9 cellular contexts compared by ENCODE assay signal in the genomic region with DNA sequence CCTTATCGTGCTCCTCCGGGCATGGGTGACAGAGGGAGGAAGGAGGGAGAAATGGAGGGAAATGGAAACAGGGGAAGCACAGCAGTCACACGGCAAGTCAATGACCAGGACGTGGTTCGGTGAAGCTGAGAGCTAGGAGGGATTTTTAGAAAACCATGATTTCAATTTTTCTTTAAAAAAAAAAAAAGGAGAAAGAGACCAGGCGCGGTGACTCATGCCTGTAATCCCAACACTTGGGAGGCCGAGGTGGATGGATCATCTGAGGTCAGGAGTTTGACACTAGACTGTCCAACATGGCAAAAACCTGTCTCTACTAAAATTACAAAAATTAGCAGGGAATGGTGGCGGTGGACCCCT. TPM values are rescaled to one million over a fixed set of nuclear protein-coding genes. Genes with fewer than 3 reads are reported as not detected.
DNase-seq lines count a peak whose midpoint lies in the region; ATAC-seq and TF ChIP-seq lines count a peak whose summit lies in the region.
"Had no signal": no experiment of that assay in that cellular context is flagged by ENCODE, and none has a peak within 500 bp of the region (broad histone marks: within the 10 kb centered on the region; RNA-seq: fewer than 3 reads in every experiment).

No MANE protein-coding gene starts in this region.

- CTCF ChIA-PET in activated CD8-positive, alpha-beta T cell treated with anti-CD3 and anti-CD28 coated beads for 36 hours (lab: Charles Lee), result interaction anchor here (1.6 to 2.4 kb wide), 2 partner anchors 22 to 34 kb away, joined by 7 to 17 read pairs; no protein-coding TSS in a partner anchor

- H3K4me1 Mint-ChIP-seq in activated CD8-positive, alpha-beta T cell treated with anti-CD3 and anti-CD28 coated beads for 36 hours (ENCODE audit: low read depth), result peaks cover 53% of the 10 kb centered on the region
- H3K4me1 Mint-ChIP-seq in mesothelial cell of epicardium, result peaks cover 27% of the 10 kb centered on the region

- peak overlapping the region; percentile 87 for H3K4me2 ChIP-seq in BLaER1

- no peaks in the 10 kb centered on the region for H3K9me3 Mint-ChIP-seq in activated CD8-positive, alpha-beta T cell treated with anti-CD3 and anti-CD28 coated beads for 36 hours
- no peaks in the 10 kb centered on the region for H3K9me3 Mint-ChIP-seq in mesothelial cell of epicardium

- ATAC-seq in activated CD8-positive, alpha-beta T cell treated with anti-CD3 and anti-CD28 coated beads for 36 hours, result no peak
- no peak for ATAC-seq in mucosa of descending colon
- ATAC-seq in HG02870 (IDR thresholded peaks at IDR 0.05; ENCODE audit: unreplicated experiment), result no peak

- peak overlapping the region; percentile 97 for H3K27ac Mint-ChIP-seq in activated CD8-positive, alpha-beta T cell treated with anti-CD3 and anti-CD28 coated beads for 36 hours
- no peak overlapping the region for H3K27ac Mint-ChIP-seq in mesothelial cell of epicardium

- no peaks in the 10 kb centered on the region for H3K27me3 ChIP-seq in BLaER1

- POLR2A ChIA-PET in activated CD8-positive, alpha-beta T cell treated with anti-CD3 and anti-CD28 coated beads for 36 hours (lab: Charles Lee), result interaction anchor here (2.3 to 9.2 kb wide), 4 partner anchors 8 to 21 kb away, joined by 13 to 65 read pairs (median 26); a partner anchor contains a TSS

- H3K4me3 ChIP-seq in BLaER1 (no peak overlapping the region), mucosa of descending colon (no peak overlapping the region)

- H3K36me3 ChIP-seq in BLaER1, result no peaks in the 10 kb centered on the region
- no peaks in the 10 kb centered on the region for H3K36me3 ChIP-seq in mucosa of descending colon (ENCODE audit: low read depth)

- H3K36me3 Mint-ChIP-seq in activated CD8-positive, alpha-beta T cell treated with anti-CD3 and anti-CD28 coated beads for 36 hours (ENCODE audit: low read depth), result peaks cover 37% of the 10 kb centered on the region
- no peaks in the 10 kb centered on the region for H3K36me3 Mint-ChIP-seq in mesothelial cell of epicardium

- H3K27me3 Mint-ChIP-seq in activated CD8-positive, alpha-beta T cell treated with anti-CD3 and anti-CD28 coated beads for 36 hours, result no peaks in the 10 kb centered on the region
- H3K27me3 Mint-ChIP-seq in mesothelial cell of epicardium (ENCODE audit: low read depth), result peaks cover 60% of the 10 kb centered on the region

- no peak overlapping the region for H3K9ac ChIP-seq in BLaER1

- no peaks in the 10 kb centered on the region for H3K9me3 ChIP-seq in BLaER1
- no peaks in the 10 kb centered on the region for H3K9me3 ChIP-seq in mucosa of descending colon

- intact Hi-C loops in activated CD8-positive, alpha-beta T cell treated with anti-CD3 and anti-CD28 coated beads for 36 hours (cut with micrococcal nuclease), result no loop called here
- intact Hi-C loops in mucosa of descending colon (cut with DNase I, micrococcal nuclease), result no loop called here

- DNase-seq in ELR (ENCODE audit: low read depth) (peak; percentile 70), mesothelial cell of epicardium (ENCODE audit: low spot score in 2 of 2, unreplicated experiment in 2 of 2) (no peak), cerebellar nuclear complex (lab: John Stamatoyannopoulos, UW) (no peak), ureter (ENCODE audit: low spot score) (no peak), mucosa of descending colon (no peak)
- no peak for DNase-seq in activated CD8-positive, alpha-beta T cell treated with anti-CD3 and anti-CD28 coated beads for 36 hours
- DNase-seq: NCI-H2081 had no signal

- H3K4me1 ChIP-seq in BLaER1 (peaks cover 36% of the 10 kb centered on the region), mucosa of descending colon (ENCODE audit: low read depth) (peaks cover 8% of the 10 kb centered on the region)

- peak overlapping the region; percentile 87 for H3K4me3 Mint-ChIP-seq in activated CD8-positive, alpha-beta T cell treated with anti-CD3 and anti-CD28 coated beads for 36 hours
- peak overlapping the region; percentile 13 for H3K4me3 Mint-ChIP-seq in mesothelial cell of epicardium

- no peaks in the 10 kb centered on the region for H4K20me1 ChIP-seq in BLaER1

- H3K27ac ChIP-seq in BLaER1, result no peak overlapping the region

- TF ChIP-seq CTCF in activated CD8-positive, alpha-beta T cell treated with anti-CD3 and anti-CD28 coated beads for 36 hours (IDR thresholded peaks at IDR 0.05), result no peak
- TF ChIP-seq CTCF in mesothelial cell of epicardium (IDR thresholded peaks at IDR 0.05; ENCODE audit: unreplicated experiment) (no peak), mucosa of descending colon (IDR thresholded peaks at IDR 0.05) (no peak)

RNA-seq across cellular contexts. Expression of a gene that starts 0.8 kb away (rescaled TPM):
- total RNA-seq in activated CD8-positive, alpha-beta T cell treated with anti-CD3 and anti-CD28 coated beads for 36 hours, result 100 to 1,000 TPM; 214 to 219 TPM
- total RNA-seq in mesothelial cell of epicardium (2.0 to 2.3 TPM (median 2.2 TPM) in 3 replicates), ureter (0.18 TPM), mucosa of descending colon (under 1 TPM; 0.19 to 0.51 (median 0.35) TPM)

RNA-seq across cellular contexts. Expression of a gene that starts 20.1 kb away (rescaled TPM):
- 100 to 1,000 TPM; 539 to 552 TPM for total RNA-seq in activated CD8-positive, alpha-beta T cell treated with anti-CD3 and anti-CD28 coated beads for 36 hours
- total RNA-seq in mesothelial cell of epicardium (187 to 207 TPM (median 200 TPM) in 3 replicates), ureter (271 TPM), mucosa of descending colon (100 to 1,000 TPM; 135 to 200 (median 186) TPM)

Comparison
In these comparisons a context has a peak if more than half of its experiments do, and no peak if none do; other contexts are left out.
1. RNA of a gene that starts 0.8 kb away (total RNA-seq): 214 to 219 TPM in activated CD8-positive, alpha-beta T cell treated with anti-CD3 and anti-CD28 coated beads for 36 hours; 2.0 to 2.3 TPM in mesothelial cell of epicardium, 0.19 to 0.51 TPM in mucosa of descending colon and 0.18 TPM in ureter (single experiment); every median in the first group is over 10 times any median in the second.